In the genomic region with DNA sequence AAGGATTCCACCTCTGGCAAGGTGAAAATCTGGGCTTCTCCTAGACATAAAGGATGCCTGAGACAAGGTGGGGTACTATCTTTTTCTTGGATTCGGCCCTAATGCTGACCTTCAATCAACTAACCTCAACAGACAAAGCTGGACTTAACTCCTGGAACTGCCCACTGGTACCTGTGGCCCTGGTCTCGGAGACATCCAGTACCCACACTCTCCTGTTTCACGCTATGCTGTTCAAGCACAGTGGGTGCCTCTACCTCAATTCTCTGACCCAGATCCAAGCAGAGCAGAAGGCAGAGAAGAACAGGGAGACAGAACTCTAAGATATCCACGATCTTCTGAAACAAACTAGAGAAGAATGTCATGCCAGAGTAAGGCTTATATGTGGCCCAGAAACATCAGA, we compare ENCODE assay signal across 31 cellular contexts.
"Had no signal": no experiment of that assay in that cellular context is flagged by ENCODE, and none has a peak within 500 bp of the region (broad histone marks: within the 10 kb centered on the region; RNA-seq: fewer than 3 reads in every experiment).

No MANE protein-coding gene starts in this region.

- H3K4me1 Mint-ChIP-seq: activated B cell treated with CpG ODN at 0.5 μM for 24 hours; activated CD4-positive, alpha-beta T cell treated with anti-CD3 and anti-CD28 coated beads, Interleukin-2, amount 10 ng/mL, durations not matched to agents 24 days and 14 days; activated naive CD4-positive, alpha-beta T cell treated with anti-CD3 and anti-CD28 coated beads, Interleukin-2, amount 10 ng/mL, durations not matched to agents 7 days and 5 days; activated naive CD4-positive, alpha-beta T cell treated with anti-CD3 and anti-CD28 coated beads, Interleukin-2, amount 50 U/mL, for 24 hours; activated naive CD8-positive, alpha-beta T cell treated with anti-CD3 and anti-CD28 coated beads, Interleukin-2, amount 10 ng/mL, durations not matched to agents 7 days and 5 days; activated naive CD8-positive, alpha-beta T cell treated with anti-CD3 and anti-CD28 coated beads, Interleukin-2, amount 50 U/mL, for 24 hours; activated T-helper 17 cell treated with anti-CD3 and anti-CD28 coated beads, Interleukin-2, amount 50 U/mL, for 72 hours; T-cell; T-helper 17 cell had no signal

- H3K36me3 ChIP-seq: ascending aorta had no signal

- H3K4me3 ChIP-seq: ascending aorta had no signal

- H3K9me3 ChIP-seq: ascending aorta had no signal

- H3K36me3 Mint-ChIP-seq: activated CD4-positive, alpha-beta memory T cell treated with anti-CD3 and anti-CD28 coated beads for 36 hours; activated naive CD4-positive, alpha-beta T cell treated with anti-CD3 and anti-CD28 coated beads, Interleukin-2, amount 10 ng/mL, durations not matched to agents 7 days and 5 days; activated naive CD4-positive, alpha-beta T cell treated with anti-CD3 and anti-CD28 coated beads, Interleukin-2, amount 50 U/mL, for 24 hours; activated naive CD8-positive, alpha-beta T cell; activated naive CD8-positive, alpha-beta T cell treated with anti-CD3 and anti-CD28 coated beads, Interleukin-2, amount 10 ng/mL, durations not matched to agents 7 days and 5 days; brain; T-cell had no signal

- H3K4me1 ChIP-seq: ascending aorta had no signal

- H3K27me3 ChIP-seq: ascending aorta had no signal

- H3K27ac Mint-ChIP-seq: activated B cell treated with CpG ODN at 0.5 μM for 24 hours; activated CD4-positive, alpha-beta memory T cell treated with anti-CD3 and anti-CD28 coated beads for 36 hours; activated CD4-positive, alpha-beta T cell treated with anti-CD3 and anti-CD28 coated beads, Interleukin-2, amount 10 ng/mL, durations not matched to agents 24 days and 14 days; activated CD8-positive, alpha-beta T cell treated with anti-CD3 and anti-CD28 coated beads for 36 hours; activated naive CD4-positive, alpha-beta T cell treated with anti-CD3 and anti-CD28 coated beads, Interleukin-2, amount 10 ng/mL, durations not matched to agents 7 days and 5 days; activated naive CD4-positive, alpha-beta T cell treated with anti-CD3 and anti-CD28 coated beads, Interleukin-2, amount 50 U/mL, for 24 hours; activated naive CD8-positive, alpha-beta T cell; activated naive CD8-positive, alpha-beta T cell treated with anti-CD3 and anti-CD28 coated beads, Interleukin-2, amount 10 ng/mL, durations not matched to agents 7 days and 5 days; activated naive CD8-positive, alpha-beta T cell treated with anti-CD3 and anti-CD28 coated beads, Interleukin-2, amount 50 U/mL, for 24 hours; activated T-cell treated with anti-CD3 and anti-CD28 coated beads, Interleukin-2, amount 50 U/mL, for 72 hours; activated T-helper 1 cell treated with anti-CD3 and anti-CD28 coated beads, Interleukin-12 subunit alpha, Interleukin-12 subunit beta, Interleukin-2, Interleukin-4 antibody, amounts not matched to agents 30 ng/mL and 10 ng/mL and 1 ng/mL, durations not matched to agents 14 hours and 24 hours and 36 hours; activated T-helper 17 cell treated with anti-CD3 and anti-CD28 coated beads, Interleukin-2, amount 50 U/mL, for 72 hours; brain; T-cell; T-helper 17 cell had no signal

- FAIRE-seq: TTC549 had no signal

- H3K4me3 Mint-ChIP-seq: activated B cell treated with CpG ODN at 0.5 μM for 24 hours; activated CD4-positive, alpha-beta memory T cell treated with anti-CD3 and anti-CD28 coated beads for 36 hours; activated CD4-positive, alpha-beta T cell treated with anti-CD3 and anti-CD28 coated beads, Interleukin-2, amount 10 ng/mL, durations not matched to agents 24 days and 14 days; activated CD8-positive, alpha-beta T cell treated with anti-CD3 and anti-CD28 coated beads for 36 hours; activated naive CD4-positive, alpha-beta T cell treated with anti-CD3 and anti-CD28 coated beads, Interleukin-2, amount 10 ng/mL, durations not matched to agents 7 days and 5 days; activated naive CD4-positive, alpha-beta T cell treated with anti-CD3 and anti-CD28 coated beads, Interleukin-2, amount 50 U/mL, for 24 hours; activated naive CD8-positive, alpha-beta T cell; activated naive CD8-positive, alpha-beta T cell treated with anti-CD3 and anti-CD28 coated beads, Interleukin-2, amount 10 ng/mL, durations not matched to agents 7 days and 5 days; activated naive CD8-positive, alpha-beta T cell treated with anti-CD3 and anti-CD28 coated beads, Interleukin-2, amount 50 U/mL, for 24 hours; activated T-cell treated with anti-CD3 and anti-CD28 coated beads, Interleukin-2, amount 50 U/mL, for 4 hours; activated T-cell treated with anti-CD3 and anti-CD28 coated beads, Interleukin-2, amount 50 U/mL, for 72 hours; activated T-helper 1 cell treated with anti-CD3 and anti-CD28 coated beads, Interleukin-12 subunit alpha, Interleukin-12 subunit beta, Interleukin-2, Interleukin-4 antibody, amounts not matched to agents 30 ng/mL and 10 ng/mL and 1 ng/mL, durations not matched to agents 14 hours and 24 hours and 36 hours; activated T-helper 17 cell treated with anti-CD3 and anti-CD28 coated beads, Interleukin-2, amount 50 U/mL, for 72 hours; brain; T-cell; T-helper 17 cell had no signal

- DNase-seq: activated B cell treated with CpG ODN at 0.5 μM for 24 hours; activated CD4-positive, alpha-beta memory T cell treated with anti-CD3 and anti-CD28 coated beads for 36 hours; activated CD4-positive, alpha-beta T cell treated with anti-CD3 and anti-CD28 coated beads for 4 hours; activated CD4-positive, alpha-beta T cell treated with anti-CD3 and anti-CD28 coated beads, Interleukin-2, amount 10 ng/mL, durations not matched to agents 24 days and 14 days; activated CD4-positive, alpha-beta T cell treated with anti-CD3 and anti-CD28 coated beads, Interleukin-2, amount 50 U/mL, for 1 hour; activated CD4-positive, alpha-beta T cell treated with anti-CD3 and anti-CD28 coated beads, Interleukin-2, amount 50 U/mL, for 4 hours; activated CD4-positive, CD25-positive, alpha-beta regulatory T cell treated with anti-CD3 and anti-CD28 coated beads, Interleukin-2, amount 50 U/mL, for 72 hours; activated CD8-positive, alpha-beta memory T cell treated with anti-CD3 and anti-CD28 coated beads, Interleukin-2, amount 50 U/mL, for 4 hours; activated CD8-positive, alpha-beta T cell treated with anti-CD3 and anti-CD28 coated beads for 36 hours; activated gamma-delta T cell; activated naive CD4-positive, alpha-beta T cell treated with anti-CD3 and anti-CD28 coated beads, Interleukin-2, amount 10 ng/mL, durations not matched to agents 7 days and 5 days; activated naive CD4-positive, alpha-beta T cell treated with Interleukin-2 at 50 U/mL for 16 hours; activated naive CD8-positive, alpha-beta T cell treated with anti-CD3 and anti-CD28 coated beads, Interleukin-2, amount 10 ng/mL, durations not matched to agents 7 days and 5 days; activated naive CD8-positive, alpha-beta T cell treated with anti-CD3 and anti-CD28 coated beads, Interleukin-2, amount 50 U/mL, for 24 hours; activated T-cell treated with anti-CD3 and anti-CD28 coated beads for 4 hours; activated T-cell treated with anti-CD3 and anti-CD28 coated beads, Interleukin-2, amount 50 U/mL, for 1 hour; activated T-cell treated with anti-CD3 and anti-CD28 coated beads, Interleukin-2, amount 50 U/mL, for 4 hours; activated T-cell treated with anti-CD3 and anti-CD28 coated beads, Interleukin-2, amount 50 U/mL, for 72 hours; amygdala; anterior cingulate cortex; central memory CD4-positive, alpha-beta T cell; T-cell; T-helper 17 cell had no signal

- H3K9me3 Mint-ChIP-seq: activated B cell treated with CpG ODN at 0.5 μM for 24 hours; activated CD4-positive, alpha-beta memory T cell treated with anti-CD3 and anti-CD28 coated beads for 36 hours; activated CD4-positive, alpha-beta T cell treated with anti-CD3 and anti-CD28 coated beads, Interleukin-2, amount 10 ng/mL, durations not matched to agents 24 days and 14 days; activated CD8-positive, alpha-beta T cell treated with anti-CD3 and anti-CD28 coated beads for 36 hours; activated naive CD4-positive, alpha-beta T cell treated with anti-CD3 and anti-CD28 coated beads, Interleukin-2, amount 10 ng/mL, durations not matched to agents 7 days and 5 days; activated naive CD4-positive, alpha-beta T cell treated with anti-CD3 and anti-CD28 coated beads, Interleukin-2, amount 50 U/mL, for 24 hours; activated naive CD8-positive, alpha-beta T cell treated with anti-CD3 and anti-CD28 coated beads, Interleukin-2, amount 10 ng/mL, durations not matched to agents 7 days and 5 days; activated naive CD8-positive, alpha-beta T cell treated with anti-CD3 and anti-CD28 coated beads, Interleukin-2, amount 50 U/mL, for 24 hours; activated T-cell treated with anti-CD3 and anti-CD28 coated beads, Interleukin-2, amount 50 U/mL, for 4 hours; activated T-cell treated with anti-CD3 and anti-CD28 coated beads, Interleukin-2, amount 50 U/mL, for 72 hours; activated T-helper 1 cell treated with anti-CD3 and anti-CD28 coated beads, Interleukin-12 subunit alpha, Interleukin-12 subunit beta, Interleukin-2, Interleukin-4 antibody, amounts not matched to agents 30 ng/mL and 10 ng/mL and 1 ng/mL, durations not matched to agents 14 hours and 24 hours and 36 hours; activated T-helper 17 cell treated with anti-CD3 and anti-CD28 coated beads, Interleukin-2, amount 50 U/mL, for 72 hours; brain; T-cell had no signal

- H3K27ac ChIP-seq: ascending aorta, VCaP had no signal
